In genomic region chr3:45167011-45167911, GRCh38 we compare ENCODE assay signal across 7 cellular contexts. TPM values are rescaled to one million over a fixed set of nuclear protein-coding genes. Genes with fewer than 3 reads are reported as not detected.
A peak's percentile ranks its signal among the peaks of the same experiment; 100 is the strongest.
DNase-seq lines count a peak whose midpoint lies in the region; ATAC-seq and TF ChIP-seq lines count a peak whose summit lies in the region.

No MANE protein-coding gene starts in this region.

- ATAC-seq in GM18861 (IDR thresholded peaks at IDR 0.05; ENCODE audit: unreplicated experiment): peak; percentile 54
- ATAC-seq in HG03460 (IDR thresholded peaks at IDR 0.05; ENCODE audit: unreplicated experiment): peak; percentile 50

- DNase-seq in NOMO-1 treated with dmso at 0.1 percent for 144 hours (lab: John Stamatoyannopoulos, UW; ENCODE audit: unreplicated experiment) (peak; percentile 90), activated T-cell treated with anti-CD3 and anti-CD28 coated beads for 24 hours (ENCODE audit: low read depth) (peak; percentile 79), epithelial cell of proximal tubule (ENCODE audit: low read depth) (peak; percentile 81)
- peak; percentile 71 to 74 for DNase-seq in stimulated activated CD8-positive, alpha-beta memory T cell treated with anti-CD3 and anti-CD28 coated beads, Interleukin-4, amount 100 ng/mL, for 4 hours (ENCODE audit: low read depth in 2 of 2, low spot score in 1 of 2)

- H3K9me3 ChIP-seq in mucosa of stomach (ENCODE audit: control insufficient read depth, low read length): no peaks in the 10 kb centered on the region

- H3K9ac ChIP-seq in mucosa of stomach (ENCODE audit: low read length): peak overlapping the region; percentile 20

- no peaks in the 10 kb centered on the region for H3K27me3 ChIP-seq in mucosa of stomach (ENCODE audit: control insufficient read depth, insufficient read depth, low read length)

- no peaks in the 10 kb centered on the region for H3K36me3 ChIP-seq in mucosa of stomach (ENCODE audit: control insufficient read depth, insufficient read depth, low read length)

- TF ChIP-seq CTCF in epithelial cell of proximal tubule (conservative IDR thresholded peaks at IDR 0.05; ENCODE audit: low read depth, low read length): no peak

- H3K4me3 ChIP-seq in epithelial cell of proximal tubule (ENCODE audit: low read depth, low read length) (no peak overlapping the region), mucosa of stomach (ENCODE audit: low read length) (no peak overlapping the region)

- H3K4me1 ChIP-seq in mucosa of stomach (ENCODE audit: control insufficient read depth, insufficient read depth, low read length): peaks cover 24% of the 10 kb centered on the region

RNA-seq across cellular contexts. Expression of gene CDCP1, which starts 21.1 kb away (rescaled TPM):
- total RNA-seq in epithelial cell of proximal tubule: 50.9 and 53.5 TPM in 2 replicates

RNA-seq across cellular contexts. Expression of gene TMEM158, which starts 58.8 kb away (rescaled TPM):
- total RNA-seq in epithelial cell of proximal tubule: 5.0 and 5.7 TPM in 2 replicates
